8 cellular contexts compared by ENCODE assay signal in genomic region chr18:54946149-54946581, GRCh38. TPM values are rescaled to one million over a fixed set of nuclear protein-coding genes. Genes with fewer than 3 reads are reported as not detected.
DNase-seq lines count a peak whose midpoint lies in the region; ATAC-seq and TF ChIP-seq lines count a peak whose summit lies in the region.

No MANE protein-coding gene starts in this region.

- H3K4me2 ChIP-seq in osteoblast (ENCODE audit: insufficient read depth, low read length): peak overlapping the region; percentile 81

- H3K4me3 ChIP-seq in Panc1 (ENCODE audit: low read depth in 2 of 2, low read length in 2 of 2): peak overlapping the region; percentile 37 to 56
- H3K4me3 ChIP-seq in coronary artery: peak overlapping the region; percentile 68
- peak overlapping the region; percentile 67 for H3K4me3 ChIP-seq in osteoblast (ENCODE audit: insufficient read depth, low read length)

- in situ Hi-C loops in Panc1 (cut with HindIII; ENCODE audit: low pct_unique_long_range_greater_than_20kb, low sequenced_read_pairs): no loop called here

- H3K27ac ChIP-seq in Panc1 (ENCODE audit: low read length) (peak overlapping the region; percentile 70), coronary artery (no peak overlapping the region), osteoblast (ENCODE audit: low read depth, low read length) (peak overlapping the region; percentile 68)

- H3K4me1 ChIP-seq in Panc1 (ENCODE audit: control insufficient read depth, insufficient read depth, low read length): no peaks in the 10 kb centered on the region; the same call in none of the 2 replicates
- H3K4me1 ChIP-seq in osteoblast (ENCODE audit: insufficient read depth, low read length): no peaks in the 10 kb centered on the region

- no peaks in the 10 kb centered on the region for H3K9me3 ChIP-seq in Panc1 (ENCODE audit: control insufficient read depth, insufficient read depth, low read depth, low read length)
- no peaks in the 10 kb centered on the region for H3K9me3 ChIP-seq in osteoblast (ENCODE audit: low read depth, low read length)

- no peaks in the 10 kb centered on the region for H4K20me1 ChIP-seq in osteoblast (ENCODE audit: insufficient read depth, low read length)

- no peaks in the 10 kb centered on the region for H3K36me3 ChIP-seq in Panc1 (ENCODE audit: control insufficient read depth, insufficient read depth, low read length)
- no peaks in the 10 kb centered on the region for H3K36me3 ChIP-seq in osteoblast (ENCODE audit: insufficient read depth, low read length)

- ATAC-seq in HG03060 (IDR thresholded peaks at IDR 0.05; ENCODE audit: low read depth, unreplicated experiment) (peak; percentile 65), Panc1 (peak; percentile 74)

- no TSS peak for BruUV-seq in Panc1 (replicated peaks; lab: Mats Ljungman, UMichigan)

- CTCF ChIA-PET in Panc1 (lab: Charles Lee): no interaction called here

- intact Hi-C loops in Panc1 (cut with micrococcal nuclease; ENCODE audit: unreplicated experiment): no loop called here

- peak overlapping the region; percentile 89 for H2AFZ ChIP-seq in osteoblast (ENCODE audit: low read length)

- DNase-seq in stimulated activated CD4-positive, alpha-beta T cell treated with anti-CD3 and anti-CD28 coated beads, Interleukin-4, amount 100 ng/mL, for 24 hours: peak; percentile 8
- no peak for DNase-seq in stimulated activated CD4-positive, alpha-beta T cell treated with anti-CD3 and anti-CD28 coated beads, Interleukin-2, amount 100 ng/mL, for 48 hours
- no peak for DNase-seq in Panc1 (ENCODE audit: low read depth, low spot score)
- DNase-seq in coronary artery (ENCODE audit: low spot score): no peak
- DNase-seq in osteoblast (ENCODE audit: insufficient read length, low spot score, missing footprints): peak; percentile 38
- no peak for DNase-seq in kidney tubule cell (ENCODE audit: low spot score)
- no peak for DNase-seq in inferior parietal cortex (ENCODE audit: extremely low spot score)

- POLR2A ChIA-PET in Panc1 (lab: Charles Lee): no interaction called here

- no peaks in the 10 kb centered on the region for H3K79me2 ChIP-seq in osteoblast (ENCODE audit: insufficient read depth, low read length)

- no peaks in the 10 kb centered on the region for H3K27me3 ChIP-seq in Panc1 (ENCODE audit: control insufficient read depth, insufficient read depth, low read length)
- H3K27me3 ChIP-seq in osteoblast (ENCODE audit: insufficient read depth, low read length): no peaks in the 10 kb centered on the region

- TF ChIP-seq CTCF in Panc1 (IDR thresholded peaks at IDR 0.05) (no peak), coronary artery (IDR thresholded peaks at IDR 0.05) (no peak), osteoblast (IDR thresholded peaks at IDR 0.05; ENCODE audit: extremely low read depth, low read depth, low read length) (no peak)

RNA-seq across cellular contexts. Expression of gene CCDC68, which starts 13.1 kb away (rescaled TPM):
- total RNA-seq in Panc1 (2021; ENCODE audit: unreplicated experiment): 0.41 TPM
- polyA plus RNA-seq in Panc1 (2012; ENCODE audit: insufficient read length): 0.47 TPM
- total RNA-seq in osteoblast: 9.0 and 13.3 TPM in 2 replicates

Comparison
In these comparisons a context has a peak if more than half of its experiments do, and no peak if none do; other contexts are left out.
1. DNase-seq: peak in stimulated activated CD4-positive, alpha-beta T cell treated with anti-CD3 and anti-CD28 coated beads, Interleukin-4, amount 100 ng/mL, for 24 hours (single experiment) and osteoblast (single experiment); none in stimulated activated CD4-positive, alpha-beta T cell treated with anti-CD3 and anti-CD28 coated beads, Interleukin-2, amount 100 ng/mL, for 48 hours (0 of 2), Panc1 (single experiment), coronary artery (single experiment), kidney tubule cell (single experiment) and inferior parietal cortex (single experiment).
2. H3K27ac ChIP-seq: peak in Panc1 (single experiment) and osteoblast (single experiment); none in coronary artery (0 of 2).
3. Peak in every context shown above with its lines, with median percentiles within 50 percentile points of each other: H3K4me3 ChIP-seq.